Comparison of ENCODE assay signal across 16 cellular contexts in genomic region chr18:45161850-45162249, GRCh38.
DNase-seq lines count a peak whose midpoint lies in the region; ATAC-seq and TF ChIP-seq lines count a peak whose summit lies in the region.
"Had no signal": no experiment of that assay in that cellular context is flagged by ENCODE, and none has a peak within 500 bp of the region (broad histone marks: within the 10 kb centered on the region; RNA-seq: fewer than 3 reads in every experiment).

No MANE protein-coding gene starts in this region.

- H3K9me3 Mint-ChIP-seq in HFFc6: no peaks in the 10 kb centered on the region
- H3K9me3 Mint-ChIP-seq: activated naive CD8-positive, alpha-beta T cell treated with anti-CD3 and anti-CD28 coated beads, Interleukin-2, amount 50 U/mL, for 24 hours had no signal

- no peaks in the 10 kb centered on the region for H3K27me3 ChIP-seq in gastrocnemius medialis

- H3K4me1 Mint-ChIP-seq in HFFc6 (ENCODE audit: low read depth): peaks cover 29% of the 10 kb centered on the region
- H3K4me1 Mint-ChIP-seq: activated naive CD8-positive, alpha-beta T cell treated with anti-CD3 and anti-CD28 coated beads, Interleukin-2, amount 50 U/mL, for 24 hours had no signal

- H3K27ac ChIP-seq in gastrocnemius medialis: no peak overlapping the region
- H3K27ac ChIP-seq: coronary artery had no signal

- peak; percentile 58 for DNase-seq in OCI-M1 (lab: John Stamatoyannopoulos, UW)
- no peak for DNase-seq in HFFc6
- no peak for DNase-seq in activated CD4-positive, alpha-beta T cell treated with anti-CD3 and anti-CD28 coated beads, Interleukin-2, amount 50 U/mL, for 1 hour
- DNase-seq in gastrocnemius medialis: no peak
- DNase-seq in hypothalamus (lab: John Stamatoyannopoulos, UW): no peak
- DNase-seq: activated naive CD8-positive, alpha-beta T cell treated with anti-CD3 and anti-CD28 coated beads, Interleukin-2, amount 50 U/mL, for 24 hours; C1 segment of cervical spinal cord; foreskin fibroblast; HCEC 1CT; NCI-H510A treated with DMSO at 0.1 percent for 48 hours; stimulated activated naive CD4-positive, alpha-beta T cell had no signal

- intact Hi-C loops in gastrocnemius medialis (cut with DNase I; ENCODE audit: low total_unique reads): no loop called here

- no peaks in the 10 kb centered on the region for H3K9me3 ChIP-seq in gastrocnemius medialis

- H3K27ac Mint-ChIP-seq in HFFc6: no peak overlapping the region
- H3K27ac Mint-ChIP-seq: activated naive CD8-positive, alpha-beta T cell treated with anti-CD3 and anti-CD28 coated beads, Interleukin-2, amount 50 U/mL, for 24 hours had no signal

- no peak overlapping the region for H3K4me3 ChIP-seq in gastrocnemius medialis
- H3K4me3 ChIP-seq: coronary artery had no signal

- peaks cover 7% of the 10 kb centered on the region for H3K27me3 Mint-ChIP-seq in HFFc6 (ENCODE audit: insufficient read depth)

- no peak overlapping the region for H3K4me3 Mint-ChIP-seq in HFFc6
- H3K4me3 Mint-ChIP-seq: activated naive CD8-positive, alpha-beta T cell treated with anti-CD3 and anti-CD28 coated beads, Interleukin-2, amount 50 U/mL, for 24 hours had no signal

- TF ChIP-seq CTCF in HFFc6 (IDR thresholded peaks at IDR 0.05) (no peak), gastrocnemius medialis (IDR thresholded peaks at IDR 0.05 in 4 of 5, conservative IDR thresholded peaks at IDR 0.05 in 1 of 5) (no peak)

- ATAC-seq in GM18508 (IDR thresholded peaks at IDR 0.05; ENCODE audit: insufficient read depth, unreplicated experiment) (peak; percentile 93), GM21447 (IDR thresholded peaks at IDR 0.05; ENCODE audit: unreplicated experiment) (peak; percentile 88), HG03108 (IDR thresholded peaks at IDR 0.05; ENCODE audit: unreplicated experiment) (peak; percentile 85), gastrocnemius medialis (no peak)
- ATAC-seq: activated naive CD8-positive, alpha-beta T cell treated with anti-CD3 and anti-CD28 coated beads, Interleukin-2, amount 50 U/mL, for 24 hours; left lobe of liver had no signal

- in situ Hi-C loops in gastrocnemius medialis (cut with MboI; ENCODE audit: low sequenced_read_pairs in 4 of 4): no loop called here

- peaks cover 4 to 12% of the 10 kb centered on the region in 2 donors for H3K4me1 ChIP-seq in gastrocnemius medialis

- no peaks in the 10 kb centered on the region for H3K36me3 ChIP-seq in gastrocnemius medialis

- H3K36me3 Mint-ChIP-seq in HFFc6 (ENCODE audit: low read depth): no peaks in the 10 kb centered on the region

- TF ChIP-seq POLR2A in gastrocnemius medialis (IDR thresholded peaks at IDR 0.05): no peak

Comparison
In these comparisons a context has a peak if more than half of its experiments do, and no peak if none do; other contexts are left out.
1. ATAC-seq: peak in GM18508 (single experiment), GM21447 (single experiment) and HG03108 (single experiment); none in gastrocnemius medialis (0 of 2).